23 cellular contexts compared by ENCODE assay signal in the genomic region with DNA sequence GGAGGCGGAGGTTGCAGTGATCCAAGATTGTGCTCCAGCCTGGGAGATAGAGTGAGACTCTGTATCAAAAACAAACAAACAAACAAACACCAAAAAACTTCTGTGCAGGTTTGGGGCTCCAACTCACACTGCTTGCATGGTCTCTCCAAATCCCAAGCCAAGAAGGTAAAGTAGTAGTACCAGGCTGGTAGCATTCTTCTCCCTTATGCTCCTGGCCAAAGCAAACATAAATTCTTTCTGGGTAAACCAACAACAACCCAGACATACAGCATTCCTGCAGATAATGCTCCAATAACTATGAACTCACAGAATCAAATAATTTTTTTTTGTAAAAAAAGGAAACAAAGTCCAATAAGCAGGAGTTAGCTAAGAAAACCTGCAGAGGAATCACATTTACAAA. TPM values are rescaled to one million over a fixed set of nuclear protein-coding genes. Genes with fewer than 3 reads are reported as not detected.
DNase-seq lines count a peak whose midpoint lies in the region; TF ChIP-seq lines count a peak whose summit lies in the region.
"Had no signal": no experiment of that assay in that cellular context is flagged by ENCODE, and none has a peak within 500 bp of the region (broad histone marks: within the 10 kb centered on the region; RNA-seq: fewer than 3 reads in every experiment).

No MANE protein-coding gene starts in this region.

- H3K36me3 Mint-ChIP-seq in activated CD4-positive, alpha-beta memory T cell treated with anti-CD3 and anti-CD28 coated beads for 36 hours = no peaks in the 10 kb centered on the region
- H3K36me3 Mint-ChIP-seq: CD4-positive, alpha-beta memory T cell had no signal

- H3K27ac ChIP-seq in C4-2B (peak overlapping the region; percentile 38), VCaP (peak overlapping the region; percentile 69), thyroid gland (peak overlapping the region in 2 of 3 donors; percentile 16 to 22)
- H3K27ac ChIP-seq: BLaER1, SK-N-MC had no signal

- H3K9me3 ChIP-seq in thyroid gland = no peaks in the 10 kb centered on the region
- H3K9me3 ChIP-seq: BLaER1 had no signal

- 100% methylated on average over 1 of the region's 1 CpG for WGBS in thyroid gland, 2 donors

- TF ChIP-seq POLR2A in thyroid gland (IDR thresholded peaks at IDR 0.05) = no peak

- peaks cover 21% of the 10 kb centered on the region for H3K27me3 Mint-ChIP-seq in activated CD4-positive, alpha-beta memory T cell treated with anti-CD3 and anti-CD28 coated beads for 36 hours

- intact Hi-C loops in thyroid gland (cut with DNase I) = loop anchor here (10.0 kb wide), 2 partner anchors 179 to 231 kb away; a partner anchor contains a TSS
- intact Hi-C loops in activated CD4-positive, alpha-beta memory T cell treated with anti-CD3 and anti-CD28 coated beads for 36 hours (cut with micrococcal nuclease) = no loop called here

- TF ChIP-seq CTCF in C4-2B (conservative IDR thresholded peaks at IDR 0.05) = no peak
- TF ChIP-seq CTCF in VCaP (conservative IDR thresholded peaks at IDR 0.05) = no peak
- TF ChIP-seq CTCF in thyroid gland (IDR thresholded peaks at IDR 0.05) = no peak

- H3K4me1 ChIP-seq in thyroid gland = peaks cover 4 to 11% of the 10 kb centered on the region in 2 donors
- H3K4me1 ChIP-seq: BLaER1 had no signal

- H3K4me1 Mint-ChIP-seq in activated CD4-positive, alpha-beta memory T cell treated with anti-CD3 and anti-CD28 coated beads for 36 hours (ENCODE audit: low read depth) = peaks cover 9% of the 10 kb centered on the region

- no peaks in the 10 kb centered on the region for H3K9me3 Mint-ChIP-seq in activated CD4-positive, alpha-beta memory T cell treated with anti-CD3 and anti-CD28 coated beads for 36 hours
- H3K9me3 Mint-ChIP-seq: CD4-positive, alpha-beta memory T cell had no signal

- no peaks in the 10 kb centered on the region for H3K36me3 ChIP-seq in thyroid gland
- H3K36me3 ChIP-seq: BLaER1 had no signal

- CTCF ChIA-PET in activated CD4-positive, alpha-beta memory T cell treated with anti-CD3 and anti-CD28 coated beads for 36 hours (lab: Charles Lee) = interaction anchor here (0.8 to 11.5 kb wide), 4 partner anchors 11 to 229 kb away, joined by 4 to 206 read pairs (median 8); no protein-coding TSS in a partner anchor

- no peaks in the 10 kb centered on the region for H3K27me3 ChIP-seq in thyroid gland
- H3K27me3 ChIP-seq: BLaER1 had no signal

- H3K4me3 ChIP-seq in thyroid gland (replicated peaks in 1 of 3) = no peak overlapping the region
- H3K4me3 ChIP-seq: BLaER1, K562, SK-N-MC had no signal

- DNase-seq in HT-29 (ENCODE audit: low spot score) = peak; percentile 35
- no peak for DNase-seq in thyroid gland
- DNase-seq in activated CD4-positive, alpha-beta memory T cell treated with anti-CD3 and anti-CD28 coated beads for 36 hours = no peak
- no peak for DNase-seq in DMS53 treated with DMSO at 0.1 percent for 48 hours (lab: John Stamatoyannopoulos, UW; ENCODE audit: unreplicated experiment)
- no peak for DNase-seq in NCI-H1092 treated with DMSO at 0.1 percent for 48 hours (lab: John Stamatoyannopoulos, UW)
- DNase-seq: ACHN; CD4-positive, alpha-beta memory T cell; GDM1; MM.1S; NCI-H1092; NCI-H146; NCI-H2029; NCI-H345; NCI-H524; NCI-H774; NK-92 treated with Interleukin-12 subunit alpha and Interleukin-12 subunit beta, amount 100 ng/mL, for 24 hours; SW 1271 had no signal

- POLR2A ChIA-PET in activated CD4-positive, alpha-beta memory T cell treated with anti-CD3 and anti-CD28 coated beads for 36 hours (lab: Charles Lee) = no interaction called here

- no peak overlapping the region for H3K4me3 Mint-ChIP-seq in activated CD4-positive, alpha-beta memory T cell treated with anti-CD3 and anti-CD28 coated beads for 36 hours
- H3K4me3 Mint-ChIP-seq: CD4-positive, alpha-beta memory T cell had no signal

- no peak overlapping the region for H3K27ac Mint-ChIP-seq in activated CD4-positive, alpha-beta memory T cell treated with anti-CD3 and anti-CD28 coated beads for 36 hours
- H3K27ac Mint-ChIP-seq: CD4-positive, alpha-beta memory T cell had no signal

RNA-seq across cellular contexts. Expression of a gene that starts 57.8 kb away (rescaled TPM):
- total RNA-seq in HT-29 (2014; rRNA removed; shearing (Covaris generic)) = 0.99 and 1.2 TPM in 2 replicates
- total RNA-seq in thyroid gland = 1 to 10 TPM in 2 of 4 donors, under 1 TPM in 2; 0.54 to 1.6 (median 1.0) TPM
- total RNA-seq in activated CD4-positive, alpha-beta memory T cell treated with anti-CD3 and anti-CD28 coated beads for 36 hours = under 1 TPM; 0.12 to 0.15 TPM
- total RNA-seq: K562, LHCN-M2 had no signal

Comparison
In these comparisons a context has a peak if more than half of its experiments do, and no peak if none do; other contexts are left out.
1. H3K27ac ChIP-seq: peak in every context shown above with its lines; median percentile 69 in VCaP; 38 in C4-2B; 19 in thyroid gland.